Comparison of ENCODE assay signal across 8 cellular contexts in genomic region chr19:17859533-17860330, GRCh38. TPM values are rescaled to one million over a fixed set of nuclear protein-coding genes. Genes with fewer than 3 reads are reported as not detected.
A peak's percentile ranks its signal among the peaks of the same experiment; 100 is the strongest.
DNase-seq lines count a peak whose midpoint lies in the region; ATAC-seq lines count a peak whose summit lies in the region.

Gene RPL18A (plus strand): TSS chr19:17859910. CDS start chr19:17859957, 47 bp downstream.

- peak; percentile 98 for DNase-seq in CMK (ENCODE audit: low read depth)
- DNase-seq in HS-27A (ENCODE audit: low read depth) = peak; percentile 95
- peak; percentile 95 for DNase-seq in NK-92 (lab: John Stamatoyannopoulos, UW; ENCODE audit: unreplicated experiment)
- DNase-seq in activated CD8-positive, alpha-beta memory T cell treated with anti-CD3 and anti-CD28 coated beads for 24 hours = peak; percentile 98
- peak; percentile 99 for DNase-seq in effector CD8-positive, alpha-beta T cell (lab: John Stamatoyannopoulos, UW)
- DNase-seq in lung microvascular endothelial cell (ENCODE audit: low read depth in 2 of 2) = peak; percentile 100
- peak; percentile 99 for DNase-seq in stimulated activated CD8-positive, alpha-beta memory T cell treated with anti-CD3 and anti-CD28 coated beads, Interleukin-12 subunit alpha, Interleukin-12 subunit beta, amount 100 ng/mL, for 1 hour (ENCODE audit: low read depth)

- ATAC-seq in GM19463 (IDR thresholded peaks at IDR 0.05; ENCODE audit: unreplicated experiment) = peak; percentile 92

RNA-seq across cellular contexts. Expression of gene RPL18A, which starts in this region (rescaled TPM):
- 1,225 and 1,496 TPM in 2 replicates for total RNA-seq in lung microvascular endothelial cell

Comparison
In these comparisons a context has a peak if more than half of its experiments do, and no peak if none do; other contexts are left out.
1. Peak in every context shown above with its lines: DNase-seq and ATAC-seq.